1 cellular context compared by ENCODE assay signal in the genomic region with DNA sequence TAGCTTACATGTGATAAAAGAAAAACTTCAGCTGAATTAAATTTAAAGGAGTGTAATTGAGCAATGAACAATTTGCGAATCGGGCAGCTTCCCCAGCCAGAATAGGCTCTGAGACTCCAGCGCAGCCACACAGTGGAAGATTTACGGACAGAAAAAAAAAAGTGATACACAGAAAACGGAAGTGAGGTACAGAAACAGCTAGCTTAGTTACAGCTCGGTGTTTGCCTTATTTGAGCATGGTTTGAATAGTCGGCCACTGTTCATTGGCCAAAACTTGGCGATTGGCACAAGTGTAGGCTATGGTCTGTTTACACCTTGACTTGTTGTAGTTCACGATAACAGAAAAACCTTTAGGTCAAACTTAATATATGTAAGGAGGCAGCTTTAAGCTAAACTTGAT.
TF ChIP-seq lines count a peak whose summit lies in the region.

No MANE protein-coding gene starts in this region.

TF ChIP-seq in HepG2, 621 proteins besides CTCF, POLR2A, EP300 and RAD21:
- TF ChIP-seq BORCS8-MEF2B (CRISPR knock-in tag; IDR thresholded peaks at IDR 0.05) (no peak), AHR (CRISPR knock-in tag; IDR thresholded peaks at IDR 0.05) (no peak), ADNP (CRISPR knock-in tag; IDR thresholded peaks at IDR 0.05) (no peak), GABPA (IDR thresholded peaks at IDR 0.05; ENCODE audit: low read depth, low read length) (no peak), GABPA (CRISPR knock-in tag; IDR thresholded peaks at IDR 0.05; ENCODE audit: low read depth) (0 out of 2 replicates have a peak, but pooled peaks have one; percentile 18), SRF (IDR thresholded peaks at IDR 0.05; ENCODE audit: low read depth, low read length) (peak; percentile 60; the same call in 1 of the 2 replicates)
